ENCODE assay signal across 24 cellular contexts in the genomic region with DNA sequence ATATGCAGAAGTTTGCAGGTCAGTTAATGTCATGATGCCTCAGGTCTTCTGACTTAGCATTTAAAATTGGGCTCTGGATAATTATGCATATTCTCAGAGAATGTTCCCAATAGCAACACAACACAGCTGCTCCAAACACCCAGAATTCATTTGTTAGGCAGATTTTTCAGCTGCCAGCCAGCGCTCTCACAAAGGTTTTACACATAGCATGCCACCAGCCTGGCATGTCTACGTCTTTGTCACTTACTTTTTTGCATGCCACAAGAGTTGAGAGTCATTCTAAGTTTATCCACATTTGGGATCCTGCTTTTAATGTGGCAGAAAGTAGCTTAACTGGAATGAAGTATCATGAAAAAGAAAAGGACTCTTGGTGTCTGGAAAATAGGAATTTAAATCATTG.
DNase-seq lines count a peak whose midpoint lies in the region; TF ChIP-seq lines count a peak whose summit lies in the region.
"Had no signal": no experiment of that assay in that cellular context is flagged by ENCODE, and none has a peak within 500 bp of the region (broad histone marks: within the 10 kb centered on the region; RNA-seq: fewer than 3 reads in every experiment).

No MANE protein-coding gene starts in this region.

- H3K27ac Mint-ChIP-seq in activated T-cell treated with anti-CD3 and anti-CD28 coated beads, Interleukin-2, amount 50 U/mL, for 24 hours, result no peak overlapping the region
- H3K27ac Mint-ChIP-seq in activated naive CD4-positive, alpha-beta T cell treated with anti-CD3 and anti-CD28 coated beads for 36 hours, result no peak overlapping the region
- H3K27ac Mint-ChIP-seq: activated CD8-positive, alpha-beta T cell treated with anti-CD3 and anti-CD28 coated beads for 36 hours; stimulated activated naive CD8-positive, alpha-beta T cell treated with anti-CD3 and anti-CD28 coated beads, Interleukin-15, amount 100 ng/mL, for 72 hours; T-cell had no signal

- no peaks in the 10 kb centered on the region for H3K27me3 ChIP-seq in sigmoid colon
- H3K27me3 ChIP-seq: BE2C, ovary, right lobe of liver, SJSA1, upper lobe of left lung had no signal

- TF ChIP-seq POLR2A in sigmoid colon (IDR thresholded peaks at IDR 0.05), result no peak

- H3K27me3 Mint-ChIP-seq in activated T-cell treated with anti-CD3 and anti-CD28 coated beads, Interleukin-2, amount 50 U/mL, for 24 hours, result no peaks in the 10 kb centered on the region
- H3K27me3 Mint-ChIP-seq in activated naive CD4-positive, alpha-beta T cell treated with anti-CD3 and anti-CD28 coated beads for 36 hours (ENCODE audit: low read depth), result peaks cover 6% of the 10 kb centered on the region
- H3K27me3 Mint-ChIP-seq: activated CD8-positive, alpha-beta T cell treated with anti-CD3 and anti-CD28 coated beads for 36 hours had no signal

- intact Hi-C loops in posterior cingulate gyrus (cut with DNase I), result no loop called here
- intact Hi-C loops in activated naive CD4-positive, alpha-beta T cell treated with anti-CD3 and anti-CD28 coated beads for 36 hours (cut with micrococcal nuclease), result no loop called here
- intact Hi-C loops in sigmoid colon (cut with DNase I), result no loop called here

- DNase-seq in C1 segment of cervical spinal cord (lab: John Stamatoyannopoulos, UW) (peak in 10 of 14 donors; percentile 3 to 46 (median 27)), anterior cingulate cortex (lab: John Stamatoyannopoulos, UW) (peak in 48 of 58 donors; percentile 7 to 88 (median 48)), hippocampal formation (lab: John Stamatoyannopoulos, UW) (peak; percentile 66 to 89), posterior cingulate gyrus (peak; percentile 40 to 92 (median 58)), iPS-NIHi11 (ENCODE audit: low spot score) (no peak), sigmoid colon (no peak)
- no peak for DNase-seq in activated T-cell treated with anti-CD3 and anti-CD28 coated beads, Interleukin-2, amount 50 U/mL, for 24 hours
- DNase-seq in activated naive CD4-positive, alpha-beta T cell treated with anti-CD3 and anti-CD28 coated beads for 36 hours, result no peak
- DNase-seq: activated CD4-positive, CD25-positive, alpha-beta regulatory T cell treated with anti-CD3 and anti-CD28 coated beads, Interleukin-2, amount 50 U/mL, for 72 hours; activated CD8-positive, alpha-beta T cell treated with anti-CD3 and anti-CD28 coated beads for 36 hours; activated gamma-delta T cell; BE2C; dermis blood vessel endothelial cell; GF-D8; glutamatergic neuron; naive thymus-derived CD8-positive, alpha-beta T cell; NCI-H69; ovary; right lobe of liver; stimulated activated CD4-positive, alpha-beta T cell treated with anti-CD3 and anti-CD28 coated beads, Interleukin-15, amount 100 ng/mL, for 24 hours; stimulated activated naive CD8-positive, alpha-beta T cell treated with anti-CD3 and anti-CD28 coated beads, Interleukin-15, amount 100 ng/mL, for 72 hours; T-cell; upper lobe of left lung had no signal

- H3K36me3 ChIP-seq in sigmoid colon, result peaks cover 0 to 6% (median 2%) of the 10 kb centered on the region in 4 donors
- H3K36me3 ChIP-seq: ovary, SJSA1 had no signal

- no peaks in the 10 kb centered on the region for H3K9me3 Mint-ChIP-seq in activated T-cell treated with anti-CD3 and anti-CD28 coated beads, Interleukin-2, amount 50 U/mL, for 24 hours
- no peaks in the 10 kb centered on the region for H3K9me3 Mint-ChIP-seq in activated naive CD4-positive, alpha-beta T cell treated with anti-CD3 and anti-CD28 coated beads for 36 hours
- H3K9me3 Mint-ChIP-seq: activated CD8-positive, alpha-beta T cell treated with anti-CD3 and anti-CD28 coated beads for 36 hours; naive thymus-derived CD8-positive, alpha-beta T cell; stimulated activated naive CD8-positive, alpha-beta T cell treated with anti-CD3 and anti-CD28 coated beads, Interleukin-15, amount 100 ng/mL, for 72 hours; T-cell had no signal

- WGBS in sigmoid colon, 2 donors, result 91 to 93% methylated on average over 2 of the region's 2 CpGs

- H3K27ac ChIP-seq in sigmoid colon, result no peak overlapping the region
- H3K27ac ChIP-seq: ovary, right lobe of liver, SJSA1, upper lobe of left lung had no signal

- no peaks in the 10 kb centered on the region for H3K36me3 Mint-ChIP-seq in activated T-cell treated with anti-CD3 and anti-CD28 coated beads, Interleukin-2, amount 50 U/mL, for 24 hours (ENCODE audit: low read depth)
- H3K36me3 Mint-ChIP-seq in activated naive CD4-positive, alpha-beta T cell treated with anti-CD3 and anti-CD28 coated beads for 36 hours (ENCODE audit: low read depth), result no peaks in the 10 kb centered on the region
- H3K36me3 Mint-ChIP-seq: naive thymus-derived CD8-positive, alpha-beta T cell; T-cell had no signal

- H3K4me3 ChIP-seq in sigmoid colon, result no peak overlapping the region
- H3K4me3 ChIP-seq: ovary, right lobe of liver, SJSA1, upper lobe of left lung had no signal

- H3K4me1 ChIP-seq in sigmoid colon, result peaks cover 0 to 12% (median 4%) of the 10 kb centered on the region in 4 donors
- H3K4me1 ChIP-seq: right lobe of liver, SJSA1 had no signal

- no peaks in the 10 kb centered on the region for H3K9me3 ChIP-seq in sigmoid colon
- H3K9me3 ChIP-seq: BE2C, ovary, right lobe of liver, SJSA1, upper lobe of left lung had no signal

- TF ChIP-seq EP300 in sigmoid colon (IDR thresholded peaks at IDR 0.05), result no peak

- no peak for TF ChIP-seq CTCF in sigmoid colon (IDR thresholded peaks at IDR 0.05)

- no peak overlapping the region for H3K4me3 Mint-ChIP-seq in activated T-cell treated with anti-CD3 and anti-CD28 coated beads, Interleukin-2, amount 50 U/mL, for 24 hours
- no peak overlapping the region for H3K4me3 Mint-ChIP-seq in activated naive CD4-positive, alpha-beta T cell treated with anti-CD3 and anti-CD28 coated beads for 36 hours
- H3K4me3 Mint-ChIP-seq: activated CD8-positive, alpha-beta T cell treated with anti-CD3 and anti-CD28 coated beads for 36 hours; naive thymus-derived CD8-positive, alpha-beta T cell; stimulated activated naive CD8-positive, alpha-beta T cell treated with anti-CD3 and anti-CD28 coated beads, Interleukin-15, amount 100 ng/mL, for 72 hours; T-cell had no signal

- CTCF ChIA-PET in activated naive CD4-positive, alpha-beta T cell treated with anti-CD3 and anti-CD28 coated beads for 36 hours (lab: Charles Lee), result no interaction called here

- no peaks in the 10 kb centered on the region for H3K4me1 Mint-ChIP-seq in activated T-cell treated with anti-CD3 and anti-CD28 coated beads, Interleukin-2, amount 50 U/mL, for 24 hours (ENCODE audit: low read depth)
- no peaks in the 10 kb centered on the region for H3K4me1 Mint-ChIP-seq in activated naive CD4-positive, alpha-beta T cell treated with anti-CD3 and anti-CD28 coated beads for 36 hours (ENCODE audit: low read depth)
- H3K4me1 Mint-ChIP-seq: naive thymus-derived CD8-positive, alpha-beta T cell; stimulated activated naive CD8-positive, alpha-beta T cell treated with anti-CD3 and anti-CD28 coated beads, Interleukin-15, amount 100 ng/mL, for 72 hours; T-cell had no signal

Comparison
In these comparisons a context has a peak if more than half of its experiments do, and no peak if none do; other contexts are left out.
1. DNase-seq: peak in C1 segment of cervical spinal cord (10 of 14), anterior cingulate cortex (48 of 58), hippocampal formation (2 of 2) and posterior cingulate gyrus (10 of 10); none in activated T-cell treated with anti-CD3 and anti-CD28 coated beads, Interleukin-2, amount 50 U/mL, for 24 hours (single experiment), iPS-NIHi11 (single experiment), activated naive CD4-positive, alpha-beta T cell treated with anti-CD3 and anti-CD28 coated beads for 36 hours (single experiment) and sigmoid colon (single experiment).